14 cellular contexts compared by ENCODE assay signal in the genomic region with DNA sequence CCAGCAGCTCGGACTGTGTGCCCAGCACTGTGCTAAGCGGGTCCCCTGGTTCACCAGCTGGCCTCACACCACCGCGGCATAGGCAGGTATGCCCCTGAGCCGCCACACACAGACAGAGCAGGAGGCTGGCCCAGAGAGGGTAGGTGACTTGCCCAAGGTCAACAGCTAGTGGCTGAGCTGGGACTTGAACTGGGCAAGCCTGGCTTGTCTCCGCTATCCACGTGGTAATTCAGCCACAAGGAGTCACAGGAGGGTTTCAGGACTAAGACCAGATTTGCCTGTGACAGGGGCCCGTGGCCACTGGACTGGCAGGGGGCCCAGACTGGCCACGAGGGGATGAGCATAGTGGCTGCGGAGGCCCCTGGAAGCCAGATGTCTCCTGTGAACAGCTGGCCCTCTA. TPM values are rescaled to one million over a fixed set of nuclear protein-coding genes. Genes with fewer than 3 reads are reported as not detected.
DNase-seq lines count a peak whose midpoint lies in the region; ATAC-seq and TF ChIP-seq lines count a peak whose summit lies in the region.
"Had no signal": no experiment of that assay in that cellular context is flagged by ENCODE, and none has a peak within 500 bp of the region (broad histone marks: within the 10 kb centered on the region; RNA-seq: fewer than 3 reads in every experiment).

No MANE protein-coding gene starts in this region.

- H3K18ac ChIP-seq in neuronal stem cell (ENCODE audit: low read length), result peak overlapping the region; percentile 68

- no peaks in the 10 kb centered on the region for H3K27me3 ChIP-seq in esophagus squamous epithelium
- H3K27me3 ChIP-seq in neuronal stem cell (ENCODE audit: control insufficient read depth in 3 of 3, insufficient read depth in 3 of 3, low read depth in 1 of 3, low read length in 3 of 3), result no peaks in the 10 kb centered on the region
- no peaks in the 10 kb centered on the region for H3K27me3 ChIP-seq in upper lobe of left lung
- H3K27me3 ChIP-seq in endodermal cell (ENCODE audit: control insufficient read depth, insufficient read depth, low read length, poor library complexity, severe bottlenecking), result no peaks in the 10 kb centered on the region

- H2BK5ac ChIP-seq in neuronal stem cell (ENCODE audit: low read length), result no peak overlapping the region

- peak; percentile 63 for DNase-seq in DMS 273 (lab: John Stamatoyannopoulos, UW; ENCODE audit: unreplicated experiment)
- no peak for DNase-seq in DMS 273 treated with DMSO at 0.1 percent for 48 hours (lab: John Stamatoyannopoulos, UW)
- DNase-seq in esophagus squamous epithelium (lab: John Stamatoyannopoulos, UW), result no peak
- DNase-seq in neuronal stem cell (ENCODE audit: low spot score), result no peak
- no peak for DNase-seq in upper lobe of left lung
- no peak for DNase-seq in T-helper 17 cell
- no peak for DNase-seq in endodermal cell
- DNase-seq: 8988T; activated naive CD4-positive, alpha-beta T cell treated with Interleukin-2 at 50 U/mL for 16 hours; NCI-H1436 treated with DMSO at 0.1 percent for 48 hours; stimulated activated naive CD4-positive, alpha-beta T cell had no signal

- H2AK5ac ChIP-seq in neuronal stem cell (ENCODE audit: low read depth, low read length), result peak overlapping the region; percentile 89

- H3K27me3 Mint-ChIP-seq in T-helper 17 cell (no peaks in the 10 kb centered on the region), endodermal cell (ENCODE audit: insufficient read depth) (no peaks in the 10 kb centered on the region)

- H3K27ac Mint-ChIP-seq in T-helper 17 cell (no peak overlapping the region), endodermal cell (no peak overlapping the region)

- H3K4me1 Mint-ChIP-seq in T-helper 17 cell (peaks cover 12% of the 10 kb centered on the region), endodermal cell (peaks cover 12% of the 10 kb centered on the region)

- H2BK120ac ChIP-seq in neuronal stem cell (ENCODE audit: low read depth, low read length), result no peak overlapping the region

- H3K9ac ChIP-seq in neuronal stem cell (ENCODE audit: low read depth, low read length, poor library complexity) (no peak overlapping the region), endodermal cell (ENCODE audit: extremely low read depth, low read length, poor library complexity, severe bottlenecking) (no peak overlapping the region)

- H3K14ac ChIP-seq in neuronal stem cell (ENCODE audit: low read length), result peak overlapping the region; percentile 27

- no peak overlapping the region for H2AFZ ChIP-seq in neuronal stem cell (ENCODE audit: low read length)

- H4K91ac ChIP-seq in neuronal stem cell (ENCODE audit: low read depth, low read length, poor library complexity), result no peak overlapping the region

- H3K79me1 ChIP-seq in neuronal stem cell (ENCODE audit: low read depth, low read length), result peaks cover 19% of the 10 kb centered on the region

- H3K27ac ChIP-seq in esophagus squamous epithelium, result peak overlapping the region; percentile 88 to 98 (median 96)
- H3K27ac ChIP-seq in neuronal stem cell (replicated peaks; ENCODE audit: low read length), result peak overlapping the region; percentile 96
- H3K27ac ChIP-seq in upper lobe of left lung, result peak overlapping the region; percentile 86 to 95 (median 90)
- no peak overlapping the region for H3K27ac ChIP-seq in endodermal cell (ENCODE audit: low read depth, low read length)
- H3K27ac ChIP-seq: HL-60 had no signal

- no peak overlapping the region for H3K4me2 ChIP-seq in neuronal stem cell (ENCODE audit: insufficient read depth, low read length, poor library complexity, severe bottlenecking)

- H3K9me3 ChIP-seq in esophagus squamous epithelium (no peaks in the 10 kb centered on the region), neuronal stem cell (replicated peaks in 1 of 2; ENCODE audit: control insufficient read depth in 2 of 2, insufficient read depth in 1 of 2, low read depth in 1 of 2, low read length in 2 of 2) (peaks cover 0 to 3% of the 10 kb centered on the region in 2 donors), upper lobe of left lung (no peaks in the 10 kb centered on the region), T-helper 17 cell (ENCODE audit: control insufficient read depth, low read length, poor library complexity, severe bottlenecking) (no peaks in the 10 kb centered on the region), endodermal cell (ENCODE audit: control insufficient read depth, low read length) (no peaks in the 10 kb centered on the region)

- peaks cover 4% of the 10 kb centered on the region for H3K9me3 Mint-ChIP-seq in endodermal cell

- H4K8ac ChIP-seq in neuronal stem cell (ENCODE audit: low read depth, low read length), result no peak overlapping the region

- H3K4me1 ChIP-seq in esophagus squamous epithelium, result peaks cover 58 to 100% (median 59%) of the 10 kb centered on the region in 3 donors
- H3K4me1 ChIP-seq in neuronal stem cell (ENCODE audit: control insufficient read depth in 2 of 2, insufficient read depth in 1 of 2, low read depth in 1 of 2, low read length in 2 of 2), result peaks cover 20 to 38% of the 10 kb centered on the region in 2 donors
- peaks cover 55 to 78% (median 67%) of the 10 kb centered on the region in 4 donors for H3K4me1 ChIP-seq in upper lobe of left lung
- no peaks in the 10 kb centered on the region for H3K4me1 ChIP-seq in endodermal cell (ENCODE audit: control insufficient read depth, insufficient read depth, low read length)

- H3K4me3 Mint-ChIP-seq in T-helper 17 cell (no peak overlapping the region), endodermal cell (no peak overlapping the region)

- intact Hi-C loops in esophagus squamous epithelium (cut with DNase I), result no loop called here

- H3K4me3 ChIP-seq in esophagus squamous epithelium (no peak overlapping the region), neuronal stem cell (ENCODE audit: low read length in 2 of 2) (no peak overlapping the region), upper lobe of left lung (no peak overlapping the region), endodermal cell (ENCODE audit: low read length) (no peak overlapping the region)

- peak overlapping the region; percentile 36 for H3K23ac ChIP-seq in neuronal stem cell (ENCODE audit: low read depth, low read length, poor library complexity)

- TF ChIP-seq CTCF in esophagus squamous epithelium (IDR thresholded peaks at IDR 0.05), result no peak
- no peak for TF ChIP-seq CTCF in upper lobe of left lung (IDR thresholded peaks at IDR 0.05)
- TF ChIP-seq CTCF in endodermal cell (conservative IDR thresholded peaks at IDR 0.05), result no peak

- H3K4ac ChIP-seq in neuronal stem cell (ENCODE audit: low read length), result no peak overlapping the region

- peak overlapping the region; percentile 67 for H2BK12ac ChIP-seq in neuronal stem cell (ENCODE audit: low read length)

- H3K36me3 ChIP-seq in esophagus squamous epithelium (peaks cover 0 to 13% (median 0%) of the 10 kb centered on the region in 3 donors), neuronal stem cell (replicated peaks in 1 of 2; ENCODE audit: control insufficient read depth in 2 of 2, insufficient read depth in 2 of 2, low read length in 2 of 2) (peaks cover 0 to 2% of the 10 kb centered on the region in 2 donors), upper lobe of left lung (no peaks in the 10 kb centered on the region), endodermal cell (ENCODE audit: control insufficient read depth, insufficient read depth, low read length) (peaks cover 5% of the 10 kb centered on the region)

- WGBS in esophagus squamous epithelium, 2 donors, result 20 to 25% methylated on average over 1 to 8 of the region's 10 CpGs
- WGBS in neuronal stem cell (ENCODE audit: extremely low coverage in 2 of 2, insufficient read length in 2 of 2, insufficient replicate concordance in 1 of 2), 2 donors, result no CpG with 5 or more reads among the region's 10 CpGs
- 65% methylated on average over 10 of the region's 10 CpGs; no CpG with 5 or more reads in 1 of the 2 donors for WGBS in upper lobe of left lung, 2 donors
- WGBS in endodermal cell (ENCODE audit: insufficient coverage in 1 of 2, insufficient read length in 1 of 2), 2 experiments, result 81 to 86% methylated on average over 6 to 10 of the region's 10 CpGs

- no peak for TF ChIP-seq EP300 in upper lobe of left lung (IDR thresholded peaks at IDR 0.05)

- no peak for TF ChIP-seq POLR2A in esophagus squamous epithelium (IDR thresholded peaks at IDR 0.05)
- TF ChIP-seq POLR2A in upper lobe of left lung (IDR thresholded peaks at IDR 0.05), result no peak

- H3K36me3 Mint-ChIP-seq in T-helper 17 cell (ENCODE audit: low read depth) (no peaks in the 10 kb centered on the region), endodermal cell (ENCODE audit: low read depth) (peaks cover 10% of the 10 kb centered on the region)

- no peak for ATAC-seq in upper lobe of left lung (ENCODE audit: low FRiP score in 2 of 2)
- no peak for ATAC-seq in T-helper 17 cell
- ATAC-seq in HG03520 (IDR thresholded peaks at IDR 0.05; ENCODE audit: unreplicated experiment), result no peak
- ATAC-seq: activated CD4-positive, CD25-positive, alpha-beta regulatory T cell treated with anti-CD3 and anti-CD28 coated beads, Interleukin-2, amount 50 U/mL, for 24 hours had no signal

- H2BK15ac ChIP-seq in neuronal stem cell (ENCODE audit: low read length), result no peak overlapping the region

RNA-seq across cellular contexts. Expression of gene NCOR2, which starts 47.7 kb away (rescaled TPM):
- total RNA-seq in esophagus squamous epithelium, result 10 to 100 TPM; 17.7 to 84.1 (median 45.6) TPM
- polyA plus RNA-seq in neuronal stem cell (2013, experiment 1 of 2), result 80.7 TPM
- polyA plus RNA-seq in neuronal stem cell (2013, experiment 2 of 2), result 80.2 TPM
- total RNA-seq in upper lobe of left lung, result 100 to 1,000 TPM; 188 to 603 (median 373) TPM
- total RNA-seq in T-helper 17 cell, result 100 to 1,000 TPM; 107 to 119 TPM
- 100 to 1,000 TPM; 185 to 207 TPM for total RNA-seq in endodermal cell
- polyA plus RNA-seq in endodermal cell (2013, experiment 1 of 2), result 112 TPM
- polyA plus RNA-seq in endodermal cell (2013, experiment 2 of 2), result 110 TPM
